ENCODE assay signal across 9 cellular contexts in genomic region chr2:152861349-152861942, GRCh38.
DNase-seq lines count a peak whose midpoint lies in the region; ATAC-seq lines count a peak whose summit lies in the region.
"Had no signal": no experiment of that assay in that cellular context is flagged by ENCODE, and none has a peak within 500 bp of the region (broad histone marks: within the 10 kb centered on the region; RNA-seq: fewer than 3 reads in every experiment).

No MANE protein-coding gene starts in this region.

- ATAC-seq in HG03378 (IDR thresholded peaks at IDR 0.05; ENCODE audit: unreplicated experiment) (peak; percentile 46), GM19324 (IDR thresholded peaks at IDR 0.05; ENCODE audit: low FRiP score, unreplicated experiment) (no peak), HG02970 (IDR thresholded peaks at IDR 0.05; ENCODE audit: low FRiP score, unreplicated experiment) (no peak), GM21619 (IDR thresholded peaks at IDR 0.05; ENCODE audit: unreplicated experiment) (no peak)

- H3K27me3 Mint-ChIP-seq in activated naive CD4-positive, alpha-beta T cell treated with anti-CD3 and anti-CD28 coated beads for 36 hours (ENCODE audit: low read depth) = peaks cover 8% of the 10 kb centered on the region

- peak; percentile 18 for DNase-seq in activated naive CD4-positive, alpha-beta T cell treated with anti-CD3 and anti-CD28 coated beads for 36 hours
- no peak for DNase-seq in activated naive CD4-positive, alpha-beta T cell treated with anti-CD3 and anti-CD28 coated beads, Interleukin-2, amount 50 U/mL, for 16 hours
- DNase-seq in SKM-1 treated with dmso at 0.1 percent for 144 hours (lab: John Stamatoyannopoulos, UW; ENCODE audit: unreplicated experiment) = peak; percentile 33
- peak; percentile 77 for DNase-seq in iPS-NIHi11 (ENCODE audit: low spot score)

- no peak overlapping the region for H3K27ac Mint-ChIP-seq in activated naive CD4-positive, alpha-beta T cell treated with anti-CD3 and anti-CD28 coated beads for 36 hours

- H3K4me1 Mint-ChIP-seq in activated naive CD4-positive, alpha-beta T cell treated with anti-CD3 and anti-CD28 coated beads for 36 hours (ENCODE audit: low read depth) = no peaks in the 10 kb centered on the region
- H3K4me1 Mint-ChIP-seq: central memory CD8-positive, alpha-beta T cell had no signal

- no peak overlapping the region for H3K4me3 Mint-ChIP-seq in activated naive CD4-positive, alpha-beta T cell treated with anti-CD3 and anti-CD28 coated beads for 36 hours
- H3K4me3 Mint-ChIP-seq: central memory CD8-positive, alpha-beta T cell had no signal

- peaks cover 20% of the 10 kb centered on the region for H3K9me3 Mint-ChIP-seq in activated naive CD4-positive, alpha-beta T cell treated with anti-CD3 and anti-CD28 coated beads for 36 hours

- intact Hi-C loops in activated naive CD4-positive, alpha-beta T cell treated with anti-CD3 and anti-CD28 coated beads for 36 hours (cut with micrococcal nuclease) = loop anchor here (10.0 kb wide), 1 partner anchor 653 kb away; no protein-coding TSS in a partner anchor

- H3K36me3 Mint-ChIP-seq in activated naive CD4-positive, alpha-beta T cell treated with anti-CD3 and anti-CD28 coated beads for 36 hours (ENCODE audit: low read depth) = peaks cover 3% of the 10 kb centered on the region

- CTCF ChIA-PET in activated naive CD4-positive, alpha-beta T cell treated with anti-CD3 and anti-CD28 coated beads for 36 hours (lab: Charles Lee) = interaction anchor here (0.6 to 2.0 kb wide), 4 partner anchors 11 to 327 kb away, joined by 3 to 5 read pairs (median 4); no protein-coding TSS in a partner anchor
